Comparison of ENCODE assay signal across 2 cellular contexts in genomic region chr20:39829713-39830112, GRCh38.
TF ChIP-seq lines count a peak whose summit lies in the region.

No MANE protein-coding gene starts in this region.

TF ChIP-seq in H1, 55 proteins besides CTCF, POLR2A, EP300 and RAD21 (continued from another document):
- TF ChIP-seq TEAD4 (IDR thresholded peaks at IDR 0.05; ENCODE audit: low read depth, low read length) (no peak), SIRT6 (IDR thresholded peaks at IDR 0.05; ENCODE audit: low read length) (no peak), TBP (IDR thresholded peaks at IDR 0.05; ENCODE audit: low read depth, low read length) (no peak), BRCA1 (IDR thresholded peaks at IDR 0.05; ENCODE audit: low read depth, low read length) (no peak)

TF ChIP-seq in SK-N-SH treated with all-trans-retinoic acid at 6 μM for 48 hours, 23 proteins besides CTCF, POLR2A, EP300 and RAD21 (continued from another document):
- TF ChIP-seq TSHZ2 (CRISPR knock-in tag; IDR thresholded peaks at IDR 0.05) (no peak), ISL1 (CRISPR knock-in tag; IDR thresholded peaks at IDR 0.05) (no peak), SNAI2 (CRISPR knock-in tag; IDR thresholded peaks at IDR 0.05) (no peak)
